8 cellular contexts compared by ENCODE assay signal in genomic region chr1:31154000-31154631, GRCh38.
A peak's percentile ranks its signal among the peaks of the same experiment; 100 is the strongest.
DNase-seq lines count a peak whose midpoint lies in the region; ATAC-seq, FAIRE-seq and TF ChIP-seq lines count a peak whose summit lies in the region.

No MANE protein-coding gene starts in this region.

- peaks cover 7% of the 10 kb centered on the region for H3K23me2 ChIP-seq in H1 (ENCODE audit: low read depth, low read length)

- POLR2A ChIA-PET in H1 (lab: Charles Lee; ENCODE audit: partially characterized antibody): interaction anchor here (0.7 to 5.2 kb wide), 20 partner anchors 8 to 377 kb away, joined by 3 to 42 read pairs (median 4); partner anchors contain the start of genes FABP3 and PUM1

- H4K5ac ChIP-seq in H1 (ENCODE audit: insufficient read length, low read depth, low read length): peak overlapping the region; percentile 45

- H2BK12ac ChIP-seq in H1 (ENCODE audit: low read depth, low read length): peak overlapping the region; percentile 77; the same call in 1 of the 2 replicates

- H3F3A ChIP-seq in MM.1S (ENCODE audit: insufficient read depth, low read length): no peaks in the 10 kb centered on the region
- H3F3A ChIP-seq in neural cell (ENCODE audit: insufficient read depth, low read length, poor library complexity, severe bottlenecking): no peaks in the 10 kb centered on the region

- H3K79me1 ChIP-seq in H1 (ENCODE audit: low read depth, low read length): no peaks in the 10 kb centered on the region

- H2AK5ac ChIP-seq in H1 (ENCODE audit: low read depth, low read length): no peak overlapping the region

- DNase-seq in MM.1S (no peak), H1 (ENCODE audit: low read depth in 1 of 2, low spot score in 2 of 2) (no peak), kidney glomerular epithelial cell (lab: John Stamatoyannopoulos, UW) (no peak), GM03348 (ENCODE audit: low spot score) (no peak)

- peak overlapping the region; percentile 69; the same call in 1 of the 2 replicates for H4K8ac ChIP-seq in H1 (ENCODE audit: extremely low read depth, insufficient read depth, low read length)

- H3K14ac ChIP-seq in H1 (ENCODE audit: insufficient read length): no peak overlapping the region

- no peaks in the 10 kb centered on the region for H3K79me2 ChIP-seq in MM.1S (ENCODE audit: low read length)
- H3K79me2 ChIP-seq in H1 (ENCODE audit: control insufficient read depth in 1 of 2, insufficient read depth in 2 of 2, low read length in 2 of 2): no peaks in the 10 kb centered on the region
- no peaks in the 10 kb centered on the region for H3K79me2 ChIP-seq in neural cell (replicated peaks; ENCODE audit: insufficient read depth, low read length)

- H2BK5ac ChIP-seq in H1 (ENCODE audit: low read depth, low read length): peak overlapping the region; percentile 66; the same call in 1 of the 2 replicates

- H2BK15ac ChIP-seq in H1 (ENCODE audit: low read length): no peak overlapping the region

- no peaks in the 10 kb centered on the region for H3K4me1 ChIP-seq in MM.1S (ENCODE audit: low read length)
- H3K4me1 ChIP-seq in H1 (replicated peaks in 1 of 4; ENCODE audit: control insufficient read depth in 3 of 4, insufficient read depth in 4 of 4, low read length in 3 of 4): peaks cover 0 to 3% (median 1%) of the 10 kb centered on the region in 4 experiments; a peak in 4 of 7 replicates

- peak overlapping the region; percentile 32 for H3K56ac ChIP-seq in H1 (replicated peaks; ENCODE audit: insufficient read length, low read depth, low read length)

- ATAC-seq in GM18519 (IDR thresholded peaks at IDR 0.05; ENCODE audit: low FRiP score, unreplicated experiment) (no peak), GM19452 (IDR thresholded peaks at IDR 0.05; ENCODE audit: unreplicated experiment) (no peak)

- H3K27ac ChIP-seq in C4-2B (peak overlapping the region; percentile 81), MM.1S (ENCODE audit: low read length) (no peak overlapping the region), H1 (ENCODE audit: low read depth, low read length) (peak overlapping the region; percentile 89), neural cell (ENCODE audit: low read length) (peak overlapping the region; percentile 71)

- H3K9me2 ChIP-seq in MM.1S (replicated peaks; ENCODE audit: insufficient read depth, low read length) (no peaks in the 10 kb centered on the region), neural cell (ENCODE audit: insufficient read depth, low read length) (no peaks in the 10 kb centered on the region)

- peak overlapping the region; percentile 96 for H3K18ac ChIP-seq in H1 (ENCODE audit: extremely low read depth, low read length)

- H3K36me3 ChIP-seq in MM.1S (replicated peaks; ENCODE audit: insufficient read depth, low read length) (no peaks in the 10 kb centered on the region), H1 (ENCODE audit: control insufficient read depth in 2 of 4, insufficient read depth in 4 of 4, low read length in 3 of 4) (peaks cover 0 to 2% (median 0%) of the 10 kb centered on the region in 4 experiments; a peak in 1 of 8 replicates), neural cell (ENCODE audit: insufficient read depth, low read length) (no peaks in the 10 kb centered on the region)

- peak overlapping the region; percentile 86 for H2AFZ ChIP-seq in MM.1S (ENCODE audit: low read length)
- no peak overlapping the region for H2AFZ ChIP-seq in H1 (ENCODE audit: low read length)
- H2AFZ ChIP-seq in neural cell (ENCODE audit: low read depth, low read length): peak overlapping the region; percentile 76

- CTCF ChIA-PET in H1 (lab: Charles Lee; ENCODE audit: partially characterized antibody): interaction anchor here (1.9 kb wide), 1 partner anchor 27 kb away, joined by 4 read pairs; no protein-coding TSS in a partner anchor

- H3K27me3 ChIP-seq in MM.1S (replicated peaks; ENCODE audit: insufficient read depth, low read length) (peaks cover 10% of the 10 kb centered on the region; the same call in 1 of the 2 replicates), H1 (replicated peaks in 1 of 4; ENCODE audit: control insufficient read depth in 3 of 4, extremely low read depth in 1 of 4, insufficient read depth in 3 of 4, low read length in 3 of 4) (no peaks in the 10 kb centered on the region), neural cell (ENCODE audit: insufficient read depth, low read depth, low read length) (no peaks in the 10 kb centered on the region)

- H4K20me1 ChIP-seq in MM.1S (ENCODE audit: insufficient read depth, low read length) (no peaks in the 10 kb centered on the region), H1 (replicated peaks in 1 of 2; ENCODE audit: control insufficient read depth in 1 of 2, insufficient read depth in 2 of 2, low read length in 2 of 2) (no peaks in the 10 kb centered on the region), neural cell (ENCODE audit: insufficient read depth) (no peaks in the 10 kb centered on the region)

- peak overlapping the region; percentile 63 for H3K4me2 ChIP-seq in MM.1S (ENCODE audit: low read depth, low read length)
- H3K4me2 ChIP-seq in H1 (ENCODE audit: insufficient read depth in 1 of 2, low read depth in 2 of 2, low read length in 2 of 2): peak overlapping the region; percentile 62 to 73
- peak overlapping the region; percentile 19 for H3K4me2 ChIP-seq in neural cell (ENCODE audit: low read length)

- H3K9ac ChIP-seq in MM.1S (ENCODE audit: low read length) (no peak overlapping the region), H1 (replicated peaks in 1 of 4; ENCODE audit: extremely low read depth in 1 of 4, low read depth in 3 of 4, low read length in 3 of 4) (peak overlapping the region; percentile 8 to 86 (median 54); a peak in 6 of 7 replicates), neural cell (ENCODE audit: low read length) (peak overlapping the region; percentile 72)

- TF ChIP-seq CTCF in C4-2B (conservative IDR thresholded peaks at IDR 0.05) (no peak), MM.1S (IDR thresholded peaks at IDR 0.05; ENCODE audit: low read length) (no peak), H1 (IDR thresholded peaks at IDR 0.05; ENCODE audit: control extremely low read depth in 1 of 3, insufficient read depth in 1 of 3, low read depth in 1 of 3, low read length in 3 of 3) (no peak), neural cell (IDR thresholded peaks at IDR 0.05; ENCODE audit: poor library complexity, severe bottlenecking) (no peak)

- 75% methylated on average over 17 of the region's 19 CpGs; no CpG with 5 or more reads in 1 of the 2 experiments for WGBS in H1 (ENCODE audit: extremely low coverage in 1 of 2, insufficient coverage in 1 of 2, insufficient read length in 1 of 2, insufficient replicate concordance in 2 of 2, low coverage in 1 of 2, low lambda C conversion rate in 2 of 2, missing lambda C conversion rate in 1 of 2), 2 experiments

- FAIRE-seq in H1 (lab: Jason Lieb, UNC): no peak

- H2BK120ac ChIP-seq in H1 (replicated peaks; ENCODE audit: low read depth, low read length): peak overlapping the region; percentile 57

- no peak overlapping the region for H3K23ac ChIP-seq in H1 (ENCODE audit: insufficient read length)

- no peak for TF ChIP-seq RAD21 in H1 (IDR thresholded peaks at IDR 0.05 in 1 of 2, conservative IDR thresholded peaks at IDR 0.05 in 1 of 2; ENCODE audit: low read depth in 2 of 2, low read length in 2 of 2)
- TF ChIP-seq RAD21 in neural cell (conservative IDR thresholded peaks at IDR 0.05): no peak

- H4K91ac ChIP-seq in H1 (replicated peaks; ENCODE audit: insufficient read length, low read length): peak overlapping the region; percentile 91

- H3K9me3 ChIP-seq in MM.1S (replicated peaks; ENCODE audit: insufficient read depth, low read length) (no peaks in the 10 kb centered on the region), H1 (ENCODE audit: insufficient read depth in 2 of 2, low read depth in 1 of 2, low read length in 1 of 2) (no peaks in the 10 kb centered on the region), neural cell (ENCODE audit: low read length) (no peaks in the 10 kb centered on the region)

- no peak for TF ChIP-seq EP300 in H1 (IDR thresholded peaks at IDR 0.05; ENCODE audit: borderline replicate concordance in 1 of 2, low read depth in 2 of 2, low read length in 2 of 2)
- no peak for TF ChIP-seq EP300 in neural cell (conservative IDR thresholded peaks at IDR 0.05; ENCODE audit: poor library complexity, severe bottlenecking)

- no peak for TF ChIP-seq POLR2A in H1 (IDR thresholded peaks at IDR 0.05; ENCODE audit: control extremely low read depth in 1 of 2, low read depth in 2 of 2, low read length in 2 of 2)

- H2BK20ac ChIP-seq in H1 (ENCODE audit: low read length): no peak overlapping the region

- no peak overlapping the region for H3K4ac ChIP-seq in H1 (replicated peaks; ENCODE audit: insufficient read length, low read depth, low read length)

- H3K4me3 ChIP-seq in MM.1S (ENCODE audit: low read length) (peak overlapping the region; percentile 55), H1 (ENCODE audit: extremely low read depth in 1 of 4, insufficient read depth in 2 of 4, low read depth in 3 of 4, low read length in 4 of 4) (peak overlapping the region; percentile 47 to 65 (median 54)), neural cell (ENCODE audit: low read length) (peak overlapping the region; percentile 62)

TF ChIP-seq in H1, 55 proteins besides CTCF, POLR2A, EP300 and RAD21:
- 0 out of 2 replicates have a peak, but pooled peaks have one; percentile 63 for TF ChIP-seq KDM1A (IDR thresholded peaks at IDR 0.05; ENCODE audit: borderline replicate concordance, low read length)
- no peak for TF ChIP-seq HDAC6 (IDR thresholded peaks at IDR 0.05; ENCODE audit: low read depth, low read length)
- no peak for TF ChIP-seq BRCA1 (IDR thresholded peaks at IDR 0.05; ENCODE audit: low read depth, low read length)
- no peak for TF ChIP-seq CHD1 (IDR thresholded peaks at IDR 0.05; ENCODE audit: low read depth, low read length)
- no peak for TF ChIP-seq RFX5 (IDR thresholded peaks at IDR 0.05; ENCODE audit: borderline replicate concordance, low read depth, low read length)
TF ChIP-seq in H1: peak in this region for 1.

TF ChIP-seq in neural cell, 6 proteins besides CTCF, POLR2A, EP300 and RAD21 (continues in another document):
- TF ChIP-seq MXI1 (conservative IDR thresholded peaks at IDR 0.05; ENCODE audit: poor library complexity, severe bottlenecking) (no peak), SMC3 (conservative IDR thresholded peaks at IDR 0.05; ENCODE audit: poor library complexity) (no peak)
